In genomic region chr18:51097046-51097822, GRCh38 we compare ENCODE assay signal across 21 cellular contexts.
A peak's percentile ranks its signal among the peaks of the same experiment; 100 is the strongest.
DNase-seq lines count a peak whose midpoint lies in the region; ATAC-seq, FAIRE-seq and TF ChIP-seq lines count a peak whose summit lies in the region.
"Had no signal": no experiment of that assay in that cellular context is flagged by ENCODE, and none has a peak within 500 bp of the region (broad histone marks: within the 10 kb centered on the region; RNA-seq: fewer than 3 reads in every experiment).

No MANE protein-coding gene starts in this region.

- peaks cover 3% of the 10 kb centered on the region for H3K36me3 Mint-ChIP-seq in activated naive CD8-positive, alpha-beta T cell treated with anti-CD3 and anti-CD28 coated beads, Interleukin-2, amount 50 U/mL, for 24 hours (ENCODE audit: low read depth)

- POLR2A ChIA-PET in H1 (lab: Charles Lee; ENCODE audit: partially characterized antibody), result interaction anchor here (1.2 kb wide), 1 partner anchor 107 kb away, joined by 3 read pairs; no protein-coding TSS in a partner anchor

- no peaks in the 10 kb centered on the region for H4K20me1 ChIP-seq in BLaER1
- no peaks in the 10 kb centered on the region for H4K20me1 ChIP-seq in H1 (replicated peaks in 1 of 2; ENCODE audit: control insufficient read depth in 1 of 2, insufficient read depth in 2 of 2, low read length in 2 of 2)

- no peak overlapping the region for H2AFZ ChIP-seq in H1 (ENCODE audit: low read length)

- H2BK120ac ChIP-seq in H1 (replicated peaks; ENCODE audit: low read depth, low read length), result no peak overlapping the region

- H3K27me3 Mint-ChIP-seq in activated naive CD8-positive, alpha-beta T cell treated with anti-CD3 and anti-CD28 coated beads, Interleukin-2, amount 50 U/mL, for 24 hours, result peaks cover 1% of the 10 kb centered on the region

- H2BK20ac ChIP-seq in H1 (ENCODE audit: low read length), result no peak overlapping the region

- no peak overlapping the region for H3K14ac ChIP-seq in H1 (ENCODE audit: insufficient read length)

- H3K27ac Mint-ChIP-seq in activated naive CD8-positive, alpha-beta T cell treated with anti-CD3 and anti-CD28 coated beads, Interleukin-2, amount 50 U/mL, for 24 hours, result no peak overlapping the region

- H3K4me1 ChIP-seq in BLaER1 (peaks cover 13% of the 10 kb centered on the region), H1 (replicated peaks in 1 of 4; ENCODE audit: control insufficient read depth in 3 of 4, insufficient read depth in 4 of 4, low read length in 3 of 4) (no peaks in the 10 kb centered on the region)

- H3K9me3 ChIP-seq in BLaER1, result peaks cover 30% of the 10 kb centered on the region
- no peaks in the 10 kb centered on the region; a peak in 3 of 4 replicates for H3K9me3 ChIP-seq in H1 (ENCODE audit: insufficient read depth in 2 of 2, low read depth in 1 of 2, low read length in 1 of 2)

- H3K4me2 ChIP-seq in BLaER1 (peak overlapping the region; percentile 35), H1 (ENCODE audit: insufficient read depth in 1 of 2, low read depth in 2 of 2, low read length in 2 of 2) (no peak overlapping the region)

- peak; percentile 29 for DNase-seq in MV-4-11 (lab: John Stamatoyannopoulos, UW)
- DNase-seq in H1 (ENCODE audit: low read depth in 1 of 2, low spot score in 2 of 2), result no peak
- DNase-seq in activated naive CD4-positive, alpha-beta T cell treated with Interleukin-2 at 50 U/mL for 16 hours, result no peak
- DNase-seq in mesenteric fat pad (ENCODE audit: low spot score), result no peak
- no peak for DNase-seq in RKO (ENCODE audit: low spot score)
- no peak for DNase-seq in activated naive CD8-positive, alpha-beta T cell treated with anti-CD3 and anti-CD28 coated beads, Interleukin-2, amount 50 U/mL, for 24 hours
- DNase-seq: 8988T, DND-41, GDM1, NCI-H1092, NCI-H146, NCI-H2081, NCI-H510A, NCI-H774, RPMI8226, SIG-M5, T-helper 2 cell had no signal

- H3K36me3 ChIP-seq in BLaER1 (no peaks in the 10 kb centered on the region), H1 (ENCODE audit: control insufficient read depth in 2 of 4, insufficient read depth in 4 of 4, low read length in 3 of 4) (no peaks in the 10 kb centered on the region)

- H3K27ac ChIP-seq in BLaER1 (no peak overlapping the region), H1 (ENCODE audit: low read depth, low read length) (no peak overlapping the region)
- H3K27ac ChIP-seq: C4-2B had no signal

- H3K27me3 ChIP-seq in BLaER1 (no peaks in the 10 kb centered on the region), H1 (replicated peaks in 1 of 4; ENCODE audit: control insufficient read depth in 3 of 4, extremely low read depth in 1 of 4, insufficient read depth in 3 of 4, low read length in 3 of 4) (no peaks in the 10 kb centered on the region)

- H3K18ac ChIP-seq in H1 (ENCODE audit: extremely low read depth, low read length), result no peak overlapping the region

- no peak overlapping the region for H2BK5ac ChIP-seq in H1 (ENCODE audit: low read depth, low read length)

- no peaks in the 10 kb centered on the region for H3K9me3 Mint-ChIP-seq in activated naive CD8-positive, alpha-beta T cell treated with anti-CD3 and anti-CD28 coated beads, Interleukin-2, amount 50 U/mL, for 24 hours

- no peak overlapping the region for H2AK5ac ChIP-seq in H1 (ENCODE audit: low read depth, low read length)

- no peak overlapping the region for H3K4me3 Mint-ChIP-seq in activated naive CD8-positive, alpha-beta T cell treated with anti-CD3 and anti-CD28 coated beads, Interleukin-2, amount 50 U/mL, for 24 hours

- ATAC-seq in GM19351 (IDR thresholded peaks at IDR 0.05; ENCODE audit: unreplicated experiment), result peak; percentile 61
- no peak for ATAC-seq in activated naive CD8-positive, alpha-beta T cell treated with anti-CD3 and anti-CD28 coated beads, Interleukin-2, amount 50 U/mL, for 24 hours
- ATAC-seq: HCT116 had no signal

- 89% methylated on average over 6 of the region's 6 CpGs; no CpG with 5 or more reads in 1 of the 2 experiments for WGBS in H1 (ENCODE audit: extremely low coverage in 1 of 2, insufficient coverage in 1 of 2, insufficient read length in 1 of 2, insufficient replicate concordance in 2 of 2, low coverage in 1 of 2, low lambda C conversion rate in 2 of 2, missing lambda C conversion rate in 1 of 2), 2 experiments

- CTCF ChIA-PET in H1 (lab: Charles Lee; ENCODE audit: partially characterized antibody), result interaction anchor here (0.7 to 1.0 kb wide), 3 partner anchors 10 to 345 kb away, joined by 3 read pairs; no protein-coding TSS in a partner anchor

- H4K5ac ChIP-seq in H1 (ENCODE audit: insufficient read length, low read depth, low read length), result no peak overlapping the region

- H3K79me2 ChIP-seq in H1 (ENCODE audit: control insufficient read depth in 1 of 2, insufficient read depth in 2 of 2, low read length in 2 of 2), result no peaks in the 10 kb centered on the region

- peak overlapping the region; percentile 51; the same call in 1 of the 2 replicates for H4K8ac ChIP-seq in H1 (ENCODE audit: extremely low read depth, insufficient read depth, low read length)

- TF ChIP-seq POLR2A in H1 (IDR thresholded peaks at IDR 0.05; ENCODE audit: control extremely low read depth in 1 of 2, low read depth in 2 of 2, low read length in 2 of 2), result no peak

- no peak for TF ChIP-seq CTCF in H1 (IDR thresholded peaks at IDR 0.05; ENCODE audit: control extremely low read depth in 1 of 3, insufficient read depth in 1 of 3, low read depth in 1 of 3, low read length in 3 of 3)

- H3K9ac ChIP-seq in BLaER1, result no peak overlapping the region
- no peak overlapping the region for H3K9ac ChIP-seq in H1 (replicated peaks in 1 of 4; ENCODE audit: extremely low read depth in 1 of 4, low read depth in 3 of 4, low read length in 3 of 4)

- no peak overlapping the region for H3K4ac ChIP-seq in H1 (replicated peaks; ENCODE audit: insufficient read length, low read depth, low read length)

- no peak overlapping the region for H4K91ac ChIP-seq in H1 (replicated peaks; ENCODE audit: insufficient read length, low read length)

- H2BK12ac ChIP-seq in H1 (ENCODE audit: low read depth, low read length), result no peak overlapping the region

- no peak for FAIRE-seq in H1 (lab: Jason Lieb, UNC)

- H3K4me3 ChIP-seq in BLaER1 (no peak overlapping the region), H1 (ENCODE audit: extremely low read depth in 1 of 4, insufficient read depth in 2 of 4, low read depth in 3 of 4, low read length in 4 of 4) (no peak overlapping the region)

- no peak overlapping the region for H3K56ac ChIP-seq in H1 (replicated peaks; ENCODE audit: insufficient read length, low read depth, low read length)

- no peaks in the 10 kb centered on the region for H3K79me1 ChIP-seq in H1 (ENCODE audit: low read depth, low read length)

- TF ChIP-seq EP300 in H1 (IDR thresholded peaks at IDR 0.05; ENCODE audit: borderline replicate concordance in 1 of 2, low read depth in 2 of 2, low read length in 2 of 2), result no peak

- no peak overlapping the region for H2BK15ac ChIP-seq in H1 (ENCODE audit: low read length)

- no peaks in the 10 kb centered on the region for H3K4me1 Mint-ChIP-seq in activated naive CD8-positive, alpha-beta T cell treated with anti-CD3 and anti-CD28 coated beads, Interleukin-2, amount 50 U/mL, for 24 hours

- H3K23ac ChIP-seq in H1 (ENCODE audit: insufficient read length), result no peak overlapping the region

- H3K23me2 ChIP-seq in H1 (ENCODE audit: low read depth, low read length), result no peaks in the 10 kb centered on the region

- TF ChIP-seq RAD21 in H1 (IDR thresholded peaks at IDR 0.05 in 1 of 2, conservative IDR thresholded peaks at IDR 0.05 in 1 of 2; ENCODE audit: low read depth in 2 of 2, low read length in 2 of 2), result no peak

TF ChIP-seq in H1, 55 proteins besides CTCF, POLR2A, EP300 and RAD21:
- no peak for TF ChIP-seq BCL11A (IDR thresholded peaks at IDR 0.05; ENCODE audit: low read depth in 2 of 2, low read length in 2 of 2)
- TF ChIP-seq RNF2 (IDR thresholded peaks at IDR 0.05; ENCODE audit: borderline replicate concordance, low read depth, low read length, missing control alignments, poor library complexity, severe bottlenecking), result no peak
- TF ChIP-seq GTF2F1 (IDR thresholded peaks at IDR 0.05; ENCODE audit: borderline replicate concordance, low read depth, low read length), result no peak
- TF ChIP-seq ATF2 (IDR thresholded peaks at IDR 0.05; ENCODE audit: low read length), result no peak
- TF ChIP-seq MAFK (IDR thresholded peaks at IDR 0.05; ENCODE audit: low read depth, low read length), result no peak
- no peak for TF ChIP-seq SIN3A (conservative IDR thresholded peaks at IDR 0.05 in 1 of 2, IDR thresholded peaks at IDR 0.05 in 1 of 2; ENCODE audit: low read depth in 1 of 2, low read length in 2 of 2)
- TF ChIP-seq BRCA1 (IDR thresholded peaks at IDR 0.05; ENCODE audit: low read depth, low read length), result no peak
- no peak for TF ChIP-seq ASH2L (IDR thresholded peaks at IDR 0.05; ENCODE audit: low read length)
- TF ChIP-seq KDM5A (IDR thresholded peaks at IDR 0.05; ENCODE audit: low read length), result no peak
- TF ChIP-seq FOSL1 (IDR thresholded peaks at IDR 0.05; ENCODE audit: insufficient read depth, low read depth, low read length), result no peak
- TF ChIP-seq TAF7 (optimal IDR thresholded peaks at IDR 0.05; ENCODE audit: borderline replicate concordance, low read depth, low read length), result no peak
- TF ChIP-seq PHF8 (conservative IDR thresholded peaks at IDR 0.05; ENCODE audit: low read depth, low read length), result no peak
- TF ChIP-seq RBBP5 (IDR thresholded peaks at IDR 0.05; ENCODE audit: borderline replicate concordance, low read depth, low read length), result no peak
